Comparison of ENCODE assay signal across 1 cellular context in genomic region chr4:172998527-172999469, GRCh38.
TF ChIP-seq lines count a peak whose summit lies in the region.

No MANE protein-coding gene starts in this region.

TF ChIP-seq in K562, 482 proteins besides CTCF, POLR2A, EP300 and RAD21 (continued from another document and continues in another):
- TF ChIP-seq CTCFL (IDR thresholded peaks at IDR 0.05; ENCODE audit: borderline replicate concordance, insufficient read depth, low read depth, low read length, poor library complexity, severe bottlenecking) (no peak), POLR2AphosphoS5 (IDR thresholded peaks at IDR 0.05; ENCODE audit: control insufficient read depth, insufficient read depth, low read depth, low read length) (peak; percentile 98), ZNF584 (CRISPR knock-in tag; IDR thresholded peaks at IDR 0.05; ENCODE audit: low read depth) (peak; percentile 36; the same call in 1 of the 2 replicates), ELK1 (CRISPR knock-in tag; IDR thresholded peaks at IDR 0.05) (no peak), TAF7 (tag; IDR thresholded peaks at IDR 0.05) (no peak), EP400 (IDR thresholded peaks at IDR 0.05) (peak; percentile 57), ZNF717 (CRISPR knock-in tag; IDR thresholded peaks at IDR 0.05) (no peak), BCOR (IDR thresholded peaks at IDR 0.05) (peak; percentile 76), ATF4 (CRISPR knock-in tag; IDR thresholded peaks at IDR 0.05) (peak; percentile 66; the same call in 1 of the 2 replicates), ZNF274 (IDR thresholded peaks at IDR 0.05; ENCODE audit: borderline replicate concordance, low read depth, low read length) (peak; percentile 55; the same call in 1 of the 2 replicates), SLC30A9 (CRISPR knock-in tag; IDR thresholded peaks at IDR 0.05) (no peak), ARID3B (CRISPR knock-in tag; IDR thresholded peaks at IDR 0.05; ENCODE audit: borderline replicate concordance) (no peak), E2F3 (CRISPR knock-in tag; IDR thresholded peaks at IDR 0.05) (no peak), CBX1 (IDR thresholded peaks at IDR 0.05; ENCODE audit: low read depth) (0 out of 2 replicates have a peak, but pooled peaks have one; percentile 26), ZNF121 (CRISPR knock-in tag; conservative IDR thresholded peaks at IDR 0.05) (no peak; the same call in 1 of the 2 replicates), ZKSCAN3 (CRISPR knock-in tag; IDR thresholded peaks at IDR 0.05) (no peak), ELK3 (CRISPR knock-in tag; IDR thresholded peaks at IDR 0.05) (no peak), HDAC3 (IDR thresholded peaks at IDR 0.05; ENCODE audit: borderline replicate concordance, partially characterized antibody) (peak; percentile 71), GATAD2A (IDR thresholded peaks at IDR 0.05) (0 out of 2 replicates have a peak, but pooled peaks have one; percentile 14), LCOR (CRISPR knock-in tag; IDR thresholded peaks at IDR 0.05) (peak; percentile 78; the same call in 1 of the 2 replicates), NFE2L1 (tag; IDR thresholded peaks at IDR 0.05; ENCODE audit: borderline replicate concordance, low read depth) (no peak), RHOXF2B (CRISPR knock-in tag; conservative IDR thresholded peaks at IDR 0.05) (no peak), GABPB1 (CRISPR knock-in tag; IDR thresholded peaks at IDR 0.05) (0 out of 2 replicates have a peak, but pooled peaks have one; percentile 37), SMAD3 (CRISPR knock-in tag; conservative IDR thresholded peaks at IDR 0.05) (0 out of 2 replicates have a peak, but pooled peaks have one; percentile 9), L3MBTL2 (IDR thresholded peaks at IDR 0.05) (peak; percentile 91), NFIC (IDR thresholded peaks at IDR 0.05) (peak; percentile 92), NR3C1 (CRISPR knock-in tag; IDR thresholded peaks at IDR 0.05) (no peak), POLR2B (IDR thresholded peaks at IDR 0.05; ENCODE audit: low read depth, partially characterized antibody) (no peak), MAFG (tag; conservative IDR thresholded peaks at IDR 0.05) (no peak), FOXM1 (IDR thresholded peaks at IDR 0.05; ENCODE audit: low read depth) (peak; percentile 86), FOXM1 (CRISPR knock-in tag; IDR thresholded peaks at IDR 0.05; ENCODE audit: low read depth) (no peak), MTA1 (IDR thresholded peaks at IDR 0.05; ENCODE audit: borderline replicate concordance) (peak; percentile 71; the same call in 1 of the 2 replicates), ZNF764 (CRISPR knock-in tag; IDR thresholded peaks at IDR 0.05; ENCODE audit: low read depth) (no peak), ZNF197 (CRISPR knock-in tag; IDR thresholded peaks at IDR 0.05; ENCODE audit: low read depth) (peak; percentile 61; the same call in 1 of the 2 replicates), ESRRB (CRISPR knock-in tag; IDR thresholded peaks at IDR 0.05; ENCODE audit: borderline replicate concordance) (no peak), KLF10 (CRISPR knock-in tag; IDR thresholded peaks at IDR 0.05) (no peak), TOE1 (IDR thresholded peaks at IDR 0.05; ENCODE audit: borderline replicate concordance) (peak; percentile 69), TOE1 (CRISPR knock-in tag; IDR thresholded peaks at IDR 0.05; ENCODE audit: borderline replicate concordance, low read depth) (no peak), CEBPB (tag; IDR thresholded peaks at IDR 0.05) (peak; percentile 84), TAF1 (IDR thresholded peaks at IDR 0.05; ENCODE audit: control insufficient read depth, extremely low read depth, insufficient read depth, low read length, severe bottlenecking) (peak; percentile 18), CBX5 (IDR thresholded peaks at IDR 0.05; ENCODE audit: borderline replicate concordance, low read depth) (peak; percentile 57; the same call in 1 of the 2 replicates), PURB (CRISPR knock-in tag; IDR thresholded peaks at IDR 0.05; ENCODE audit: low read depth) (no peak), CEBPZ (IDR thresholded peaks at IDR 0.05; ENCODE audit: borderline replicate concordance, low read depth, low read length) (no peak), ZNF175 (CRISPR knock-in tag; IDR thresholded peaks at IDR 0.05; ENCODE audit: low read depth) (peak; percentile 90; the same call in 1 of the 2 replicates), RAD51 (IDR thresholded peaks at IDR 0.05; ENCODE audit: borderline replicate concordance, low read depth) (peak; percentile 13; the same call in 1 of the 2 replicates), CCAR2 (IDR thresholded peaks at IDR 0.05; ENCODE audit: low read depth, low read length) (no peak), MCM3 (IDR thresholded peaks at IDR 0.05) (no peak), RBBP5 (IDR thresholded peaks at IDR 0.05; ENCODE audit: borderline replicate concordance, insufficient read depth, low read length, poor library complexity, severe bottlenecking) (no peak), USF2 (CRISPR knock-in tag; IDR thresholded peaks at IDR 0.05) (no peak), FOXJ2 (tag; IDR thresholded peaks at IDR 0.05) (peak; percentile 82), ZNF41 (CRISPR knock-in tag; conservative IDR thresholded peaks at IDR 0.05) (no peak), ZNF707 (CRISPR knock-in tag; conservative IDR thresholded peaks at IDR 0.05) (no peak), KAT7 (CRISPR knock-in tag; IDR thresholded peaks at IDR 0.05; ENCODE audit: borderline replicate concordance) (no peak), GTF2E2 (tag; IDR thresholded peaks at IDR 0.05) (no peak), ZNF140 (CRISPR knock-in tag; IDR thresholded peaks at IDR 0.05) (no peak), SRSF7 (optimal IDR thresholded peaks at IDR 0.05; ENCODE audit: low read depth, low read length) (no peak), CBX3 (IDR thresholded peaks at IDR 0.05; ENCODE audit: borderline replicate concordance in 1 of 2, low read length in 2 of 2) (peak in 1 of 2 experiments; percentile 91; a peak in 1 of 3 replicates), PTRF (tag; IDR thresholded peaks at IDR 0.05) (no peak), CBFA2T3 (IDR thresholded peaks at IDR 0.05) (peak; percentile 99), ILF3 (IDR thresholded peaks at IDR 0.05; ENCODE audit: borderline replicate concordance) (no peak), FIP1L1 (IDR thresholded peaks at IDR 0.05; ENCODE audit: low read depth, low read length, poor library complexity, severe bottlenecking) (no peak), FOXK2 (conservative IDR thresholded peaks at IDR 0.05 in 1 of 2, IDR thresholded peaks at IDR 0.05 in 1 of 2; ENCODE audit: low read depth in 2 of 2) (peak; percentile 77 to 86)
